17 cellular contexts compared by ENCODE assay signal in the genomic region with DNA sequence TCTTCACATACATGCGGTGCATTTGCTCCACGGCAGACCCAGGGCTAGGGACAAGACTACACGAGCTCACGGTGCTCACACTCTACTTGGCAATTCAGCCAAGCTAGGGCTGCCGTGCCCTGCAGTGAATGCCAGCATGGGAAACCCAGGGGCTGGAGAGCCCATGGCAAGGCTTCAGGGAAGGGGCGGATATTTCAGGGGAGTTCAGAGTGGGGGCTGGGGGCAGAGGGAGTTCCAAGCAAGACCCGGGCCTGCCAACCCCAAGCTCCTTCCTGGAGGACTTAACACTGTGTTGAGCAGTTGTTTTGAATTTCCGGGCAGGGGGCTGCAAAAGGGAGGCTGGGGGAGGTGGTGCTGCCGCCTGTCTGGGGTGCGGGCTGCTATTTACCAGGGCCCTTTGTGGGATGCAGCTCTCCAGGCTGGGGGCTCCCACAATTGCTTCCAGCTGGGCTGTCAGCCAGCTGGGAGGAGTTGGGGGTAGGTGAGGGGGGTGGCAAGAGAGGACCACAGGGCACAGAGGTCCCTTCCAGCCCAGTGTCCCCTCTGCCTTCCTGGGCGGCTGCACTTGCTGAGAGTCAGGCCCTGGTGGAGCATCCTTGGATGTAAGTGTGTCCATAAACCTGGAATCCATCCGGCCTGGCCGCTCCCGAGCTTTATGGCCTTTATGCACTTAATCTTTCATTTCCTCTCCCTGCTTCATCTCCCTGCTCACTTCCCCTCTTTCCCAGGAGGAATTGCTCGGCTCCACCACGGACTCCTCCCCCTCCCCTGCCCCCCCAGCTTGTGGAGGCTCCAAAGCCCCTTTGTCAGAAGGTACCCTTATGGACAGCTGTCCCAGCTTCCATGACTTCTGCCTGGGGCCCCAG. TPM values are rescaled to one million over a fixed set of nuclear protein-coding genes. Genes with fewer than 3 reads are reported as not detected.
DNase-seq lines count a peak whose midpoint lies in the region; ATAC-seq and TF ChIP-seq lines count a peak whose summit lies in the region.
"Had no signal": no experiment of that assay in that cellular context is flagged by ENCODE, and none has a peak within 500 bp of the region (broad histone marks: within the 10 kb centered on the region; RNA-seq: fewer than 3 reads in every experiment).

No MANE protein-coding gene starts in this region.

- H3K9me3 ChIP-seq in SK-N-SH: no peaks in the 10 kb centered on the region
- no peaks in the 10 kb centered on the region for H3K9me3 ChIP-seq in Karpas-422 (ENCODE audit: low read length)
- no peaks in the 10 kb centered on the region for H3K9me3 ChIP-seq in endodermal cell (ENCODE audit: control insufficient read depth, low read length)
- no peaks in the 10 kb centered on the region for H3K9me3 ChIP-seq in neuronal stem cell (replicated peaks in 1 of 2; ENCODE audit: control insufficient read depth in 2 of 2, insufficient read depth in 1 of 2, low read depth in 1 of 2, low read length in 2 of 2)
- no peaks in the 10 kb centered on the region for H3K9me3 ChIP-seq in breast epithelium
- H3K9me3 ChIP-seq: left lung, vagina had no signal

- TF ChIP-seq CTCF in SK-N-SH (IDR thresholded peaks at IDR 0.05): no peak
- TF ChIP-seq CTCF in endodermal cell (conservative IDR thresholded peaks at IDR 0.05): no peak
- no peak for TF ChIP-seq CTCF in breast epithelium (IDR thresholded peaks at IDR 0.05)

- H3K27ac Mint-ChIP-seq in endodermal cell: peak overlapping the region; percentile 24

- H3K4me1 ChIP-seq in SK-N-SH (ENCODE audit: control insufficient read depth in 1 of 2, insufficient read depth in 2 of 2, low read depth in 1 of 2, low read length in 1 of 2): peaks cover 0 to 20% of the 10 kb centered on the region in 2 experiments; a peak in 1 of 4 replicates
- no peaks in the 10 kb centered on the region for H3K4me1 ChIP-seq in Karpas-422 (ENCODE audit: low read length)
- peaks cover 12% of the 10 kb centered on the region for H3K4me1 ChIP-seq in endodermal cell (ENCODE audit: control insufficient read depth, insufficient read depth, low read length)
- peaks cover 26 to 46% of the 10 kb centered on the region in 2 donors for H3K4me1 ChIP-seq in neuronal stem cell (ENCODE audit: control insufficient read depth in 2 of 2, insufficient read depth in 1 of 2, low read depth in 1 of 2, low read length in 2 of 2)
- no peaks in the 10 kb centered on the region for H3K4me1 ChIP-seq in breast epithelium

- ATAC-seq in SK-N-SH treated with all-trans-retinoic acid at 6 μM for 48 hours: no peak
- ATAC-seq: CD8-positive, alpha-beta T cell; left lung had no signal

- H3K4me3 Mint-ChIP-seq in endodermal cell: no peak overlapping the region
- H3K4me3 Mint-ChIP-seq: CD8-positive, alpha-beta T cell; central memory CD8-positive, alpha-beta T cell; stimulated activated naive CD8-positive, alpha-beta T cell treated with anti-CD3 and anti-CD28 coated beads, Interleukin-15, Interleukin-2, amounts not matched to agents 100 ng/mL and 50 ng/mL, for 24 hours had no signal

- H3K4me3 ChIP-seq in SK-N-SH (ENCODE audit: low read depth in 2 of 2, low read length in 1 of 2): no peak overlapping the region
- H3K4me3 ChIP-seq in Karpas-422 (ENCODE audit: low read length): no peak overlapping the region
- H3K4me3 ChIP-seq in endodermal cell (ENCODE audit: low read length): no peak overlapping the region
- no peak overlapping the region for H3K4me3 ChIP-seq in neuronal stem cell (ENCODE audit: low read length in 2 of 2)
- no peak overlapping the region for H3K4me3 ChIP-seq in breast epithelium
- H3K4me3 ChIP-seq: left lung, vagina had no signal

- H3K27me3 ChIP-seq in SK-N-SH (ENCODE audit: insufficient read depth) (no peaks in the 10 kb centered on the region), Karpas-422 (ENCODE audit: low read length) (no peaks in the 10 kb centered on the region), endodermal cell (ENCODE audit: control insufficient read depth, insufficient read depth, low read length, poor library complexity, severe bottlenecking) (no peaks in the 10 kb centered on the region), neuronal stem cell (ENCODE audit: control insufficient read depth in 3 of 3, insufficient read depth in 3 of 3, low read depth in 1 of 3, low read length in 3 of 3) (no peaks in the 10 kb centered on the region), breast epithelium (no peaks in the 10 kb centered on the region)
- H3K27me3 ChIP-seq: left lung, vagina had no signal

- H3K23ac ChIP-seq in neuronal stem cell (ENCODE audit: low read depth, low read length, poor library complexity): no peak overlapping the region

- intact Hi-C loops in breast epithelium (cut with DNase I; ENCODE audit: low total_unique reads): no loop called here

- TF ChIP-seq RAD21 in SK-N-SH (IDR thresholded peaks at IDR 0.05; ENCODE audit: low read length): no peak

- peaks cover 44% of the 10 kb centered on the region for H3K4me1 Mint-ChIP-seq in endodermal cell

- H2BK15ac ChIP-seq in neuronal stem cell (ENCODE audit: low read length): peak overlapping the region; percentile 58

- H2BK120ac ChIP-seq in neuronal stem cell (ENCODE audit: low read depth, low read length): no peak overlapping the region

- no peak overlapping the region for H3K4me2 ChIP-seq in SK-N-SH
- no peak overlapping the region for H3K4me2 ChIP-seq in Karpas-422 (ENCODE audit: low read depth, low read length, poor library complexity, severe bottlenecking)
- H3K4me2 ChIP-seq in neuronal stem cell (ENCODE audit: insufficient read depth, low read length, poor library complexity, severe bottlenecking): no peak overlapping the region

- no peak overlapping the region for H3K27ac ChIP-seq in SK-N-SH (ENCODE audit: low read depth in 2 of 2, low read length in 1 of 2)
- no peak overlapping the region for H3K27ac ChIP-seq in Karpas-422 (ENCODE audit: low read length)
- H3K27ac ChIP-seq in endodermal cell (ENCODE audit: low read depth, low read length): no peak overlapping the region
- no peak overlapping the region for H3K27ac ChIP-seq in neuronal stem cell (replicated peaks; ENCODE audit: low read length)
- H3K27ac ChIP-seq in breast epithelium: no peak overlapping the region
- no peak overlapping the region for H3K27ac ChIP-seq in substantia nigra (ENCODE audit: low read depth, low read length, poor library complexity, severe bottlenecking)
- H3K27ac ChIP-seq: left lung, vagina had no signal

- H3K36me3 ChIP-seq in SK-N-SH (replicated peaks in 1 of 2; ENCODE audit: control insufficient read depth in 1 of 2, insufficient read depth in 2 of 2, low read length in 1 of 2) (no peaks in the 10 kb centered on the region), Karpas-422 (ENCODE audit: insufficient read depth, low read length) (no peaks in the 10 kb centered on the region), endodermal cell (ENCODE audit: control insufficient read depth, insufficient read depth, low read length) (no peaks in the 10 kb centered on the region), neuronal stem cell (replicated peaks in 1 of 2; ENCODE audit: control insufficient read depth in 2 of 2, insufficient read depth in 2 of 2, low read length in 2 of 2) (no peaks in the 10 kb centered on the region), breast epithelium (no peaks in the 10 kb centered on the region)
- H3K36me3 ChIP-seq: left lung, vagina had no signal

- H2BK12ac ChIP-seq in neuronal stem cell (ENCODE audit: low read length): peak overlapping the region; percentile 2

- WGBS in SK-N-SH (ENCODE audit: low lambda C conversion rate): 94% methylated on average over 15 of the region's 16 CpGs
- WGBS in endodermal cell (ENCODE audit: insufficient coverage in 1 of 2, insufficient read length in 1 of 2), 2 experiments: 79 to 81% methylated on average over 8 to 16 of the region's 16 CpGs
- no CpG with 5 or more reads among the region's 16 CpGs for WGBS in neuronal stem cell (ENCODE audit: extremely low coverage in 2 of 2, insufficient read length in 2 of 2, insufficient replicate concordance in 1 of 2), 2 donors

- CTCF ChIA-PET in SK-N-SH (lab: Yijun Ruan, JAX): interaction anchor here (0.5 to 1.2 kb wide), 3 partner anchors 10 to 156 kb away, joined by 3 to 4 read pairs (median 3); no protein-coding TSS in a partner anchor

- H3K9me3 Mint-ChIP-seq in endodermal cell: no peaks in the 10 kb centered on the region
- H3K9me3 Mint-ChIP-seq: CD8-positive, alpha-beta T cell; central memory CD8-positive, alpha-beta T cell; stimulated activated naive CD8-positive, alpha-beta T cell treated with anti-CD3 and anti-CD28 coated beads, Interleukin-15, Interleukin-2, amounts not matched to agents 100 ng/mL and 50 ng/mL, for 24 hours had no signal

- no peak overlapping the region for H3K9ac ChIP-seq in SK-N-SH
- no peak overlapping the region for H3K9ac ChIP-seq in Karpas-422 (ENCODE audit: low read length)
- H3K9ac ChIP-seq in endodermal cell (ENCODE audit: extremely low read depth, low read length, poor library complexity, severe bottlenecking): no peak overlapping the region
- peak overlapping the region; percentile 26 for H3K9ac ChIP-seq in neuronal stem cell (ENCODE audit: low read depth, low read length, poor library complexity)

- no peak overlapping the region for H3K4ac ChIP-seq in neuronal stem cell (ENCODE audit: low read length)

- no peak overlapping the region for H4K91ac ChIP-seq in neuronal stem cell (ENCODE audit: low read depth, low read length, poor library complexity)

- H3K79me2 ChIP-seq in SK-N-SH (ENCODE audit: insufficient read depth) (no peaks in the 10 kb centered on the region), Karpas-422 (ENCODE audit: low read length) (no peaks in the 10 kb centered on the region)

- TF ChIP-seq EP300 in SK-N-SH (IDR thresholded peaks at IDR 0.05; ENCODE audit: borderline replicate concordance in 1 of 2, low read depth in 1 of 2, low read length in 1 of 2): no peak

- H2BK5ac ChIP-seq in neuronal stem cell (ENCODE audit: low read length): no peak overlapping the region

- H3K27me3 Mint-ChIP-seq in endodermal cell (ENCODE audit: insufficient read depth): no peaks in the 10 kb centered on the region
- H3K27me3 Mint-ChIP-seq: central memory CD8-positive, alpha-beta T cell had no signal

- H3K79me1 ChIP-seq in neuronal stem cell (ENCODE audit: low read depth, low read length): no peaks in the 10 kb centered on the region

- POLR2A ChIA-PET in SK-N-SH (lab: Yijun Ruan, JAX): no interaction called here

- no peaks in the 10 kb centered on the region for H4K20me1 ChIP-seq in SK-N-SH (ENCODE audit: insufficient read depth)
- no peaks in the 10 kb centered on the region for H4K20me1 ChIP-seq in Karpas-422 (ENCODE audit: insufficient read depth, low read depth, low read length)

- peak overlapping the region; percentile 90 for H3K18ac ChIP-seq in neuronal stem cell (ENCODE audit: low read length)

- peak overlapping the region; percentile 28 for H2AK5ac ChIP-seq in neuronal stem cell (ENCODE audit: low read depth, low read length)

- H3F3A ChIP-seq in SK-N-SH (replicated peaks; ENCODE audit: insufficient read depth): no peaks in the 10 kb centered on the region

- TF ChIP-seq POLR2A in breast epithelium (IDR thresholded peaks at IDR 0.05) (no peak), erythroblast (IDR thresholded peaks at IDR 0.05; ENCODE audit: low read length) (no peak)

- H2AFZ ChIP-seq in SK-N-SH (ENCODE audit: low read depth) (no peak overlapping the region), Karpas-422 (ENCODE audit: low read length) (no peak overlapping the region), neuronal stem cell (ENCODE audit: low read length) (peak overlapping the region; percentile 71)

- DNase-seq in SK-N-SH (peak; percentile 28), Karpas-422 (peak; percentile 10), endodermal cell (no peak), neuronal stem cell (ENCODE audit: low spot score) (no peak), breast epithelium (ENCODE audit: low spot score in 2 of 2) (no peak), substantia nigra (lab: John Stamatoyannopoulos, UW) (no peak), erythroblast (lab: John Stamatoyannopoulos, UW) (no peak)
- DNase-seq: CD8-positive, alpha-beta T cell; foreskin melanocyte; IMR-90; left lung; NCI-H2029 treated with DMSO at 0.1 percent for 48 hours; NCI-H526 had no signal

- H4K8ac ChIP-seq in neuronal stem cell (ENCODE audit: low read depth, low read length): no peak overlapping the region

- H3K14ac ChIP-seq in neuronal stem cell (ENCODE audit: low read length): peak overlapping the region; percentile 22

- H3K9me2 ChIP-seq in SK-N-SH (no peaks in the 10 kb centered on the region), Karpas-422 (replicated peaks; ENCODE audit: insufficient read depth, low read length) (no peaks in the 10 kb centered on the region)

- no peaks in the 10 kb centered on the region for H3K36me3 Mint-ChIP-seq in endodermal cell (ENCODE audit: low read depth)
- H3K36me3 Mint-ChIP-seq: CD8-positive, alpha-beta T cell had no signal

RNA-seq across cellular contexts. Expression of a gene that starts 55.8 kb away (rescaled TPM):
- polyA plus RNA-seq in SK-N-SH (2012; rRNA removed): 18.0 and 26.2 TPM in 2 replicates
- polyA plus RNA-seq in SK-N-SH (2012; cell fraction: cytosol; rRNA removed): 15.6 and 23.2 TPM in 2 replicates
- polyA plus RNA-seq in SK-N-SH (2012; cell fraction: nucleus; rRNA removed): 11.7 and 18.1 TPM in 2 replicates
- total RNA-seq in Karpas-422 (2014; rRNA removed; shearing (Covaris generic); ENCODE audit: low replicate concordance): 2.4 and 4.7 TPM in 2 replicates
- 100 to 1,000 TPM; 342 TPM for total RNA-seq in endodermal cell
- 245 TPM for polyA plus RNA-seq in endodermal cell (2013, experiment 1 of 2)
- 232 TPM for polyA plus RNA-seq in endodermal cell (2013, experiment 2 of 2)
- 127 TPM for polyA plus RNA-seq in neuronal stem cell (2013, experiment 1 of 2)
- 133 TPM for polyA plus RNA-seq in neuronal stem cell (2013, experiment 2 of 2)
- 10 to 100 TPM; 21.3 to 28.0 (median 25.6) TPM for total RNA-seq in breast epithelium

Comparison
In these comparisons a context has a peak if more than half of its experiments do, and no peak if none do; other contexts are left out.
1. DNase-seq: peak in SK-N-SH (single experiment) and Karpas-422 (single experiment); none in endodermal cell (single experiment), neuronal stem cell (single experiment), breast epithelium (0 of 2), substantia nigra (0 of 49) and erythroblast (0 of 2).
2. RNA of a gene that starts 55.8 kb away (total RNA-seq): 342 TPM in endodermal cell; 21.3 to 28.0 TPM in breast epithelium and 2.4 to 4.7 TPM in Karpas-422; every median in the first group is over 10 times any median in the second.